In the genomic region with DNA sequence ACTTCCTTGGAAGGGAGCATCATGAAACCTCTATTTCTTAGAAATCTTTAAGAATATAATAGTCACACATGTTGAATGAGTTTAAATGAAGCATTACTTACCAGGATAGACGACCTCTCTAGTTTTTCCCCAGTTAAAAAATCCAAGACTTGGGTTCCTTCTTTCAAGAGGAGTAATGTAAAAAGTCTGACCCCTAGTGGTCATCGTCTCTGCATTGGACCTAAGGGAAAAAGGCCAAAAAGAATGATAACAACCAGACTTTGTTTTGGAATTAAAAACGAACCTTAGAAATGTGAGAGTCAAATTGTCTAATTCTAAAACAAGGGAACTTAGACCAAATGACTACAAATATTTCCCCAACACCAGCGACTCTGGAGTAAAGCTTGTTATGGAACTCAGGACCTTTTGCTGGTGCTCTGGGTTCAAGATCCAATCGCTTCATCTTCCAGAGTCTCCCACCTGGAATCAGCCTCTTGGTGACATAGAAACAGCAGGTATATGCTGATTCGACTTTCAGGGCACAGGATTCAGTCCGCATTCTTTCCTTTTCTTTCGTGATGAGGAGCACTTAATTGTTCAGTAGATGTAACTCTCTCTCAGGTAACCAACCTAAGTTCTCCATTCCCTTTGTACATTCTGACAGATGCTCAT, we compare ENCODE assay signal across 8 cellular contexts.
DNase-seq lines count a peak whose midpoint lies in the region; ATAC-seq and TF ChIP-seq lines count a peak whose summit lies in the region.

No MANE protein-coding gene starts in this region.

- peak; percentile 25 for ATAC-seq in Right ventricle myocardium inferior
- peak; percentile 22 to 40 for ATAC-seq in right cardiac atrium
- ATAC-seq in GM21360 (IDR thresholded peaks at IDR 0.05; ENCODE audit: unreplicated experiment): no peak
- ATAC-seq in GM21717 (IDR thresholded peaks at IDR 0.05; ENCODE audit: unreplicated experiment): no peak

- DNase-seq in Right ventricle myocardium inferior (ENCODE audit: missing footprints) (no peak), cardiac septum (ENCODE audit: low spot score) (no peak), NCI-H2081 treated with DMSO at 0.1 percent for 48 hours (lab: John Stamatoyannopoulos, UW) (peak; percentile 37), adrenal gland (peak in 1 of 7 donors; percentile 31), right cardiac atrium (no peak), superior temporal gyrus (ENCODE audit: extremely low spot score) (peak; percentile 94)

- H3K27me3 ChIP-seq in adrenal gland (no peaks in the 10 kb centered on the region), right cardiac atrium (ENCODE audit: control insufficient read depth, insufficient read depth) (no peaks in the 10 kb centered on the region)

- intact Hi-C loops in Right ventricle myocardium inferior (cut with DNase I): loop anchor here (10.0 kb wide), 1 partner anchor 982 kb away; no protein-coding TSS in a partner anchor
- intact Hi-C loops in cardiac septum (cut with DNase I): loop anchor here (5.0 to 10.0 kb wide), 3 partner anchors 190 to 905 kb away; no protein-coding TSS in a partner anchor
- intact Hi-C loops in adrenal gland (cut with DNase I): loop anchor here in 1 of 2 donors (5.0 kb wide), 1 partner anchor 1215 kb away; no protein-coding TSS in a partner anchor
- intact Hi-C loops in right cardiac atrium (cut with DNase I): loop anchor here in 3 of 4 donors (2.0 to 10.0 kb wide), 3 partner anchors 188 to 1216 kb away; no protein-coding TSS in a partner anchor

- H3K9me3 ChIP-seq in adrenal gland (replicated peaks in 1 of 3): no peaks in the 10 kb centered on the region
- no peaks in the 10 kb centered on the region for H3K9me3 ChIP-seq in right cardiac atrium (ENCODE audit: control insufficient read depth, low read length)

- WGBS in adrenal gland, 4 donors: 33 to 40% (median 36%) methylated on average over 8 of the region's 8 CpGs
- WGBS in right cardiac atrium: 38% methylated on average over 8 of the region's 8 CpGs

- H3K27ac ChIP-seq in adrenal gland: peak overlapping the region in 1 of 5 donors; percentile 15
- no peak overlapping the region for H3K27ac ChIP-seq in right cardiac atrium (ENCODE audit: low read length)

- no peak for TF ChIP-seq POLR2A in adrenal gland (IDR thresholded peaks at IDR 0.05)

- H3K4me3 ChIP-seq in adrenal gland (no peak overlapping the region), right cardiac atrium (ENCODE audit: low read length) (no peak overlapping the region)

- H3K4me1 ChIP-seq in adrenal gland (replicated peaks in 1 of 2): no peaks in the 10 kb centered on the region
- no peaks in the 10 kb centered on the region for H3K4me1 ChIP-seq in right cardiac atrium (ENCODE audit: control insufficient read depth, insufficient read depth, low read length)

- H3K36me3 ChIP-seq in adrenal gland (replicated peaks in 1 of 2): no peaks in the 10 kb centered on the region

- peak; percentile 58 to 83 (median 67) for TF ChIP-seq CTCF in adrenal gland (IDR thresholded peaks at IDR 0.05)

Comparison
In these comparisons a context has a peak if more than half of its experiments do, and no peak if none do; other contexts are left out.
1. ATAC-seq: peak in Right ventricle myocardium inferior (single experiment) and right cardiac atrium (2 of 2); none in GM21360 (single experiment) and GM21717 (single experiment).
2. DNase-seq: peak in NCI-H2081 treated with DMSO at 0.1 percent for 48 hours (single experiment) and superior temporal gyrus (single experiment); none in Right ventricle myocardium inferior (single experiment), cardiac septum (single experiment) and right cardiac atrium (0 of 3).